35 cellular contexts compared by ENCODE assay signal in genomic region chr18:52486052-52486451, GRCh38.
"Had no signal": no experiment of that assay in that cellular context is flagged by ENCODE, and none has a peak within 500 bp of the region (broad histone marks: within the 10 kb centered on the region; RNA-seq: fewer than 3 reads in every experiment).

No MANE protein-coding gene starts in this region.

- H3K36me3 ChIP-seq: MG63 had no signal

- H3K9me3 ChIP-seq: MG63 had no signal

- DNase-seq: Karpas-422, Kasumi-1, MG63, MM.1S, MV-4-11, NCI-H1048, NCI-H1092, NCI-H1092 treated with DMSO at 0.1 percent for 48 hours, NCI-H1105, NCI-H1105 treated with DMSO at 0.1 percent for 48 hours, NCI-H1417, NCI-H1417 treated with DMSO at 0.1 percent for 48 hours, NCI-H1436, NCI-H1436 treated with DMSO at 0.1 percent for 48 hours, NCI-H146, NCI-H1694, NCI-H1694 treated with DMSO at 0.1 percent for 48 hours, NCI-H187, NCI-H187 treated with DMSO at 0.1 percent for 48 hours, NCI-H1930, NCI-H2029, NCI-H2029 treated with DMSO at 0.1 percent for 48 hours, NCI-H2081, NCI-H2081 treated with DMSO at 0.1 percent for 48 hours, NCI-H2107, NCI-H2171, NCI-H2171 treated with DMSO at 0.1 percent for 48 hours, NCI-H2227 treated with DMSO at 0.1 percent for 48 hours, NCI-H226, NCI-H345, NCI-H446, NCI-H446 treated with DMSO at 0.1 percent for 48 hours, NCI-H510A, NCI-H510A treated with DMSO at 0.1 percent for 48 hours, NCI-H524 had no signal

- H3K4me3 ChIP-seq: MG63 had no signal

- H3K27me3 ChIP-seq: MG63 had no signal
